3 cellular contexts compared by ENCODE assay signal in the genomic region with DNA sequence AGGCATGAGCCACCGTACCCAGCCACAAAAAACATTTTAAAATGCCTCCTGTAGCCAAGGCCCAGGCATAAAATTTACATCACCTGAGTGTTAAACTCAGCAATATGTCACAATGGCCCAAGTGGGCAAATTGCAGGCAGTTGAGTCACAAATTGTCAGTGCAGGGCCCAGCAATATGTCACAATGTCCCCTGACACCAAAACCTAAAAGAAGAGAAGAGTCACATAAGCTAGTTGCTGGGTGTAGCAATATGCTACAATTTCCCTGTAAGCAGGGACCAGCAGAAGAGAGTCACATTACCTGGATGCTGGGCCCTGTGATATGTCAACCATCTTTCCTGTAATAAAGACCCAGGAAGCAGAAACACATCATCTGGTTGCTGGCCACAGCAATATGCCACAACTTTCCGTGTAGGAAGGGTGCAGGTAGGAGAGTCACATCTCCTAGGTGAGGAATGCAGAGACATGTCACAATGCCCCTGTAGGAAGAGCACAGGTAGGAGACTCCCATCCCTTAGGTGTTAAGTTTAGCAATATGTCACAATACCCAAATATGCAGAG.
"Had no signal": no experiment of that assay in that cellular context is flagged by ENCODE, and none has a peak within 500 bp of the region (broad histone marks: within the 10 kb centered on the region; RNA-seq: fewer than 3 reads in every experiment).

No MANE protein-coding gene starts in this region.

- ATAC-seq: GM12878 had no signal

- H3K4me3 ChIP-seq: GM12878 had no signal

- DNase-seq: GDM1, GF-D8 had no signal
